1 cellular context compared by ENCODE assay signal in the genomic region with DNA sequence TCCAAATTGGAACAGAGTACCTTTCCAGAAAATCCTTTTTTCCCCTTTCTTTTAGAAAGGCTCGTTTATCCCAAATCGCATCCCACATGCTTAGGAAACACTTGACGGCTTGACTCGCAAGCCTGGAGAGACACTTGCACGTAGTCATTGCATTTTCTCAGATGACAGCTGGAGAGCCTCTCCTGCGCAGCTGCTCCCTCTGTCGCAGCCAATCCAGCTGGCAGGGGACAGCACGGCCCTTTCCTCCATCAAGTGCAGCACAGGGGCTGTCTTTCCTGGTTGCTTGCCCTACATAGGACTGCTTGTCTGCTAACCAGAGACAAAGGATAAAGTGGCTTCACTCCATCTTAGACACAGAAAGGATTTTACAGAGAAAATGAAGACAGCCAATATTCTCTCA.
TF ChIP-seq lines count a peak whose summit lies in the region.

No MANE protein-coding gene starts in this region.

TF ChIP-seq in IMR-90, 13 proteins besides CTCF, POLR2A, EP300 and RAD21 (continued from another document):
- TF ChIP-seq, protein P1, sequence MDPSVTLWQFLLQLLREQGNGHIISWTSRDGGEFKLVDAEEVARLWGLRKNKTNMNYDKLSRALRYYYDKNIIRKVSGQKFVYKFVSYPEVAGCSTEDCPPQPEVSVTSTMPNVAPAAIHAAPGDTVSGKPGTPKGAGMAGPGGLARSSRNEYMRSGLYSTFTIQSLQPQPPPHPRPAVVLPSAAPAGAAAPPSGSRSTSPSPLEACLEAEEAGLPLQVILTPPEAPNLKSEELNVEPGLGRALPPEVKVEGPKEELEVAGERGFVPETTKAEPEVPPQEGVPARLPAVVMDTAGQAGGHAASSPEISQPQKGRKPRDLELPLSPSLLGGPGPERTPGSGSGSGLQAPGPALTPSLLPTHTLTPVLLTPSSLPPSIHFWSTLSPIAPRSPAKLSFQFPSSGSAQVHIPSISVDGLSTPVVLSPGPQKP (IDR thresholded peaks at IDR 0.05; ENCODE audit: borderline replicate concordance, low read depth, low read length): no peak
- TF ChIP-seq MAZ (IDR thresholded peaks at IDR 0.05; ENCODE audit: borderline replicate concordance, low read depth, low read length) (no peak), CEBPB (IDR thresholded peaks at IDR 0.05; ENCODE audit: low read depth, low read length) (no peak), CHD1 (IDR thresholded peaks at IDR 0.05; ENCODE audit: low read depth, low read length) (no peak), MXI1 (IDR thresholded peaks at IDR 0.05; ENCODE audit: borderline replicate concordance, low read depth, low read length) (no peak), SMC3 (IDR thresholded peaks at IDR 0.05; ENCODE audit: low read depth, low read length) (no peak), RFX5 (IDR thresholded peaks at IDR 0.05; ENCODE audit: low read depth, low read length) (no peak)
